In the genomic region with DNA sequence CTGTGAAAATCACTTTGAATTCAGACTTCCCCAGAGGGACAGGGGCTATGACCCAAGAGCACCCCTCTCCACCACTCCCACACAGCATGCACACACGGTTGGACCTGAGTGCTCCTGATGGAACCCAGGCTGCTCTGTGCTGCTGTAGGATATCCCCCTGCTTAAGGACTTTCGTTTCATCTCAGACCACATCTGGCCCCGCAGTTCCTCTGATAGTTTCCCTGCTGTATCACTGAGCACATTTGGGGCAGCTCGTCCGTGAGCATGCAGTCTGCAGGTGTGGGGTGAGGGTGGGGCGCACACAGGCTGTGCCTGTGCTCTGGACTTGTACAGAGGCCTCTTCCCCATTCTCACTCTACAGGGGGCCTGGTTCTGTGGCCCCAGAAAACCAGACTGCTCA, we compare ENCODE assay signal across 20 cellular contexts.
"Had no signal": no experiment of that assay in that cellular context is flagged by ENCODE, and none has a peak within 500 bp of the region (broad histone marks: within the 10 kb centered on the region; RNA-seq: fewer than 3 reads in every experiment).

No MANE protein-coding gene starts in this region.

- H3K4me1 Mint-ChIP-seq: nephron had no signal

- H3K36me3 Mint-ChIP-seq: naive thymus-derived CD4-positive, alpha-beta T cell had no signal

- H3K4me3 Mint-ChIP-seq: naive thymus-derived CD4-positive, alpha-beta T cell; nephron; type B pancreatic cell had no signal

- H3K9me3 ChIP-seq: psoas muscle, spleen, testis, tibial artery had no signal

- H3K4me1 ChIP-seq: psoas muscle, testis had no signal

- H3K4me3 ChIP-seq: dorsolateral prefrontal cortex, hepatocyte, psoas muscle, skin epidermis, spleen, testis, tibial artery had no signal

- H3K27me3 ChIP-seq: dorsolateral prefrontal cortex, hepatocyte, spleen, testis, tibial artery had no signal

- DNase-seq: dorsolateral prefrontal cortex; effector CD4-positive, alpha-beta T cell; kidney; mammary epithelial cell; mesendoderm; midbrain; naive thymus-derived CD4-positive, alpha-beta T cell; nucleus accumbens; psoas muscle; right cardiac atrium; spleen; stimulated activated CD4-positive, alpha-beta T cell treated with anti-CD3 and anti-CD28 coated beads, Interleukin-4, amount 100 ng/mL, for 4 hours; stimulated activated naive CD4-positive, alpha-beta T cell; substantia nigra; testis; tibial artery had no signal

- H3K27ac ChIP-seq: dorsolateral prefrontal cortex, hepatocyte, psoas muscle, skin epidermis, testis, tibial artery had no signal

- H3K36me3 ChIP-seq: spleen had no signal

- H3K27ac Mint-ChIP-seq: naive thymus-derived CD4-positive, alpha-beta T cell; nephron; type B pancreatic cell had no signal

- ATAC-seq: naive thymus-derived CD4-positive, alpha-beta T cell; psoas muscle had no signal

- H3K4me2 ChIP-seq: hepatocyte had no signal

- H3K9me3 Mint-ChIP-seq: nephron, type B pancreatic cell had no signal
